ENCODE assay signal across 25 cellular contexts in the genomic region with DNA sequence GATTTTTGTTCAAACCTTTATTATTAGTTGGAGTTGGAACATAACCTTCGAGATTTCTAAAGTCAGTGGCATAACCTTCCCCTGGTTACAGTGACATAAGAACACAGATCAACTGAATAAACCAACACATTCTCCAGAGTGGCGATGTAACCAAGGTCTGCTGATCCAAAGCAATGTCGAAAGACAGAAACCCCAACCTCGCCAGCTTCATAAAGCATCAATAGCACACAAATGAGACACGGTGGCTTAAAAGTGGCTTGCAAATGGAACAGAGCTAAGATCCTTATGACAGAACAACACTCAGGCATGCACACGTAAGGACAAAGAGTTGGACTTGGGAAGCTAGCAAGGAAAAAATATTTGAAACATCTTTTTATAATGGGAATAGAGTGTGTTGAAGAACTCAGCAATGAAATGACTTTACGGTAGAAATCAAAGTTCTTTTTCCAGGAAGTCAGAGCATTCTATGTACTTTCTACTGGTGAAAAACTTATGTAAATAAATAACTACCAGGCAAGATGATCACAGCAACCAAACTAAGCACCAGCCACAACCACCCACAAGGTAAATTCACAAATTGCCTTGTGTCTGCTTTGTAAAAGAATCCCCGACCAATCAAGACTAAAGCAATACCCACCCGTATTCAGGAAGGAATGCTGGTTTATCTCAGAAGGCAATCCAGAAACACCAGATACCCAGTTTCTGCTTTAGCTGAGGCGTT.
DNase-seq lines count a peak whose midpoint lies in the region; ATAC-seq and TF ChIP-seq lines count a peak whose summit lies in the region.
"Had no signal": no experiment of that assay in that cellular context is flagged by ENCODE, and none has a peak within 500 bp of the region (broad histone marks: within the 10 kb centered on the region; RNA-seq: fewer than 3 reads in every experiment).

No MANE protein-coding gene starts in this region.

- no peak for TF ChIP-seq POLR2A in body of pancreas (IDR thresholded peaks at IDR 0.05)

- H3K36me3 ChIP-seq in body of pancreas (replicated peaks in 1 of 2; ENCODE audit: insufficient read depth in 1 of 2, low read depth in 2 of 2) (no peaks in the 10 kb centered on the region), mucosa of stomach (ENCODE audit: control insufficient read depth, insufficient read depth, low read length) (no peaks in the 10 kb centered on the region), upper lobe of right lung (no peaks in the 10 kb centered on the region)
- H3K36me3 ChIP-seq: HAP-1, heart left ventricle, sigmoid colon had no signal

- WGBS in body of pancreas, 2 donors = 60 to 66% methylated on average over 10 of the region's 10 CpGs

- H3K4me1 ChIP-seq in body of pancreas = peaks cover 16% of the 10 kb centered on the region
- H3K4me1 ChIP-seq in mucosa of stomach (ENCODE audit: control insufficient read depth, insufficient read depth, low read length) = peaks cover 33% of the 10 kb centered on the region
- peaks cover 9% of the 10 kb centered on the region for H3K4me1 ChIP-seq in upper lobe of right lung

- H3K27me3 ChIP-seq in body of pancreas = no peaks in the 10 kb centered on the region
- H3K27me3 ChIP-seq in mucosa of stomach (ENCODE audit: control insufficient read depth, insufficient read depth, low read length) = no peaks in the 10 kb centered on the region
- H3K27me3 ChIP-seq in upper lobe of right lung = no peaks in the 10 kb centered on the region
- H3K27me3 ChIP-seq: heart left ventricle, sigmoid colon had no signal

- ATAC-seq in body of pancreas (peak; percentile 50), upper lobe of right lung (no peak), HG02840 (IDR thresholded peaks at IDR 0.05; ENCODE audit: low FRiP score, unreplicated experiment) (no peak)
- ATAC-seq: activated CD4-positive, CD25-positive, alpha-beta regulatory T cell treated with anti-CD3 and anti-CD28 coated beads, Interleukin-2, amount 50 U/mL, for 24 hours; heart left ventricle; PC-3 had no signal

- DNase-seq in body of pancreas (no peak), islet precursor cell (peak; percentile 75), upper lobe of right lung (no peak), AML-193 (lab: John Stamatoyannopoulos, UW) (no peak), NCI-H526 treated with DMSO at 0.1 percent for 48 hours (lab: John Stamatoyannopoulos, UW) (no peak)
- DNase-seq: activated naive CD4-positive, alpha-beta T cell; activated T-cell treated with anti-CD3 and anti-CD28 coated beads, Interleukin-2, amount 50 U/mL, for 1 hour; amygdala; caudate nucleus; CD4-positive, alpha-beta memory T cell; DMS153; GDM1; heart left ventricle; KBM-7; naive B cell; NCI-H187; NCI-H226; PC-3; Right ventricle myocardium superior; sigmoid colon; SW 1271 had no signal

- H3K9me3 ChIP-seq in body of pancreas = no peaks in the 10 kb centered on the region
- H3K9me3 ChIP-seq in mucosa of stomach (ENCODE audit: control insufficient read depth, low read length) = no peaks in the 10 kb centered on the region
- no peaks in the 10 kb centered on the region for H3K9me3 ChIP-seq in upper lobe of right lung
- H3K9me3 ChIP-seq: HAP-1, heart left ventricle, sigmoid colon had no signal

- TF ChIP-seq CTCF in body of pancreas (IDR thresholded peaks at IDR 0.05) (no peak), upper lobe of right lung (IDR thresholded peaks at IDR 0.05) (no peak)

- H3K4me3 ChIP-seq in body of pancreas (no peak overlapping the region), mucosa of stomach (ENCODE audit: low read length) (no peak overlapping the region), upper lobe of right lung (no peak overlapping the region)
- H3K4me3 ChIP-seq: HAP-1, heart left ventricle, sigmoid colon had no signal

- peak overlapping the region; percentile 50 for H3K9ac ChIP-seq in mucosa of stomach (ENCODE audit: low read length)

- H3K27ac ChIP-seq in body of pancreas (peak overlapping the region in 1 of 4 donors; percentile 21), upper lobe of right lung (peak overlapping the region; percentile 19)
- H3K27ac ChIP-seq: heart left ventricle had no signal

- intact Hi-C loops in body of pancreas (cut with DNase I) = no loop called here
- intact Hi-C loops in upper lobe of right lung (cut with DNase I) = no loop called here
